14 cellular contexts compared by ENCODE assay signal in the genomic region with DNA sequence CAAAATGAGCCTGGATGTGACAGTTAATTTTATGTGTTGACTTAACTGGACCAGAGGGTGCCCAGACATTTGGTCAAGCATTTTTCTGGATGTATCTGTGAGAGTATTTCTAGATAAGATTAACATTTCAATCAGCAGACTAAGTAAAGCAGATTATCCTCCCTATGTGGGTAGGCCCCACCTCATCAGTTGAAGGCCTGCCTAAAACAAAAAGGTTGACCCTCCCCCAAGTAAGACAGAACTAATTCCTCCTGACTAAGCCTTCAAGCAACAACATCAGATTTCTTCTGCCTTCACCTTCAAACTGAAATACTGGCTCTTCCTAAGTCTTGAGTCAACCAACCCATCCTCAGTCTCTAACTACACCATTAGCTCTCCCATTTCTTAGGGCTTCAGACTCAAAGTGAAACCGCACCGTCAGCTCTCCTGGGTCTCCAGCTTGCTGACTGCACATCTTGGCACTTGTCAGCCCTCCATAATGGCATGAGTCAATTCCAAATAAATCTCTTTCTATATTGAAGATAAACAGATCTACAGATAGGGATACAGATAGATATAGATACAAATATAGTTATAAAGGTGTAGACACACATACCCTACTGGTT. TPM values are rescaled to one million over a fixed set of nuclear protein-coding genes. Genes with fewer than 3 reads are reported as not detected.
DNase-seq lines count a peak whose midpoint lies in the region; ATAC-seq and TF ChIP-seq lines count a peak whose summit lies in the region.
"Had no signal": no experiment of that assay in that cellular context is flagged by ENCODE, and none has a peak within 500 bp of the region (broad histone marks: within the 10 kb centered on the region; RNA-seq: fewer than 3 reads in every experiment).

No MANE protein-coding gene starts in this region.

- H3K36me3 ChIP-seq in KMS-11 (ENCODE audit: insufficient read depth): no peaks in the 10 kb centered on the region
- H3K36me3 ChIP-seq in breast epithelium: no peaks in the 10 kb centered on the region
- H3K36me3 ChIP-seq: sigmoid colon had no signal

- H3K9me3 ChIP-seq in breast epithelium: no peaks in the 10 kb centered on the region
- H3K9me3 ChIP-seq: heart right ventricle, sigmoid colon had no signal

- no peaks in the 10 kb centered on the region for H3K9me3 Mint-ChIP-seq in activated naive CD4-positive, alpha-beta T cell treated with anti-CD3 and anti-CD28 coated beads, Interleukin-2, amount 10 ng/mL, durations not matched to agents 7 days and 5 days
- H3K9me3 Mint-ChIP-seq: GM23338, nephron progenitor cell had no signal

- no peak overlapping the region for H3K4me3 Mint-ChIP-seq in activated naive CD4-positive, alpha-beta T cell treated with anti-CD3 and anti-CD28 coated beads, Interleukin-2, amount 10 ng/mL, durations not matched to agents 7 days and 5 days
- H3K4me3 Mint-ChIP-seq: GM23338, nephron progenitor cell had no signal

- CTCF ChIA-PET in activated naive CD4-positive, alpha-beta T cell treated with anti-CD3 and anti-CD28 coated beads, Interleukin-2, amount 10 ng/mL, durations not matched to agents 7 days and 5 days (lab: Charles Lee): no interaction called here

- no peak for TF ChIP-seq POLR2A in breast epithelium (IDR thresholded peaks at IDR 0.05)

- peak overlapping the region; percentile 67 for H3K4me2 ChIP-seq in KMS-11
- H3K4me2 ChIP-seq: GM23338 had no signal

- H3K27ac ChIP-seq in KMS-11 (peak overlapping the region; percentile 52), breast epithelium (no peak overlapping the region)
- H3K27ac ChIP-seq: heart right ventricle, sigmoid colon had no signal

- peak; percentile 5 for DNase-seq in activated T-cell treated with anti-CD3 and anti-CD28 coated beads for 24 hours (ENCODE audit: low read depth)
- DNase-seq in activated T-cell treated with anti-CD3 and anti-CD28 coated beads for 4 hours: no peak
- DNase-seq in activated naive CD4-positive, alpha-beta T cell treated with anti-CD3 and anti-CD28 coated beads, Interleukin-2, amount 10 ng/mL, durations not matched to agents 7 days and 5 days: peak; percentile 29
- DNase-seq in stimulated activated CD4-positive, alpha-beta T cell treated with anti-CD3 and anti-CD28 coated beads, Interleukin-4, amount 100 ng/mL, for 1 hour: peak; percentile 7
- DNase-seq in breast epithelium (ENCODE audit: low spot score in 2 of 2): no peak
- DNase-seq: DMS153, heart right ventricle, nephron progenitor cell, sigmoid colon, T1000 had no signal

- peaks cover 91% of the 10 kb centered on the region for H3K4me1 ChIP-seq in KMS-11 (ENCODE audit: low read depth, poor library complexity, severe bottlenecking)
- no peaks in the 10 kb centered on the region for H3K4me1 ChIP-seq in breast epithelium

- no peak for TF ChIP-seq CTCF in KMS-11 (conservative IDR thresholded peaks at IDR 0.05; ENCODE audit: low read depth, low read length)
- no peak for TF ChIP-seq CTCF in breast epithelium (IDR thresholded peaks at IDR 0.05)

- H3K4me3 ChIP-seq in KMS-11 (IDR thresholded peaks at IDR 0.05; ENCODE audit: insufficient read depth, low read depth, low read length) (peak overlapping the region; percentile 56), breast epithelium (no peak overlapping the region)
- H3K4me3 ChIP-seq: GM23338, heart right ventricle, sigmoid colon had no signal

- H3K27me3 ChIP-seq in KMS-11 (ENCODE audit: insufficient read depth, low read depth) (no peaks in the 10 kb centered on the region), breast epithelium (no peaks in the 10 kb centered on the region)
- H3K27me3 ChIP-seq: heart right ventricle, sigmoid colon had no signal

- intact Hi-C loops in breast epithelium (cut with DNase I; ENCODE audit: low total_unique reads): no loop called here

- H2AFZ ChIP-seq in KMS-11 (ENCODE audit: low read depth): no peak overlapping the region
- H2AFZ ChIP-seq: GM23338 had no signal

- peaks cover 37% of the 10 kb centered on the region for H3K4me1 Mint-ChIP-seq in activated naive CD4-positive, alpha-beta T cell treated with anti-CD3 and anti-CD28 coated beads, Interleukin-2, amount 10 ng/mL, durations not matched to agents 7 days and 5 days
- H3K4me1 Mint-ChIP-seq: nephron progenitor cell had no signal

- ATAC-seq in HG03175 (IDR thresholded peaks at IDR 0.05; ENCODE audit: unreplicated experiment): no peak
- ATAC-seq in HG03442 (IDR thresholded peaks at IDR 0.05; ENCODE audit: unreplicated experiment): no peak
- ATAC-seq: GM23338 had no signal

- no peaks in the 10 kb centered on the region for H3K27me3 Mint-ChIP-seq in activated naive CD4-positive, alpha-beta T cell treated with anti-CD3 and anti-CD28 coated beads, Interleukin-2, amount 10 ng/mL, durations not matched to agents 7 days and 5 days

- H3K9ac ChIP-seq in KMS-11: no peak overlapping the region

- 0 out of 2 replicates have a peak, but pooled peaks cover 9% of the 10 kb centered on the region for H4K20me1 ChIP-seq in KMS-11 (ENCODE audit: insufficient read depth)

- H3K36me3 Mint-ChIP-seq in activated naive CD4-positive, alpha-beta T cell treated with anti-CD3 and anti-CD28 coated beads, Interleukin-2, amount 10 ng/mL, durations not matched to agents 7 days and 5 days: peaks cover 13% of the 10 kb centered on the region

- H3K79me2 ChIP-seq in KMS-11 (ENCODE audit: insufficient read depth, low read depth): peaks cover 89% of the 10 kb centered on the region

- H3K27ac Mint-ChIP-seq in activated naive CD4-positive, alpha-beta T cell treated with anti-CD3 and anti-CD28 coated beads, Interleukin-2, amount 10 ng/mL, durations not matched to agents 7 days and 5 days: no peak overlapping the region
- H3K27ac Mint-ChIP-seq: GM23338, nephron progenitor cell had no signal

RNA-seq across cellular contexts. Expression of a gene that starts 47.9 kb away (rescaled TPM):
- total RNA-seq in breast epithelium: 10 to 100 TPM; 26.1 to 28.8 (median 26.1) TPM

Comparison
In these comparisons a context has a peak if more than half of its experiments do, and no peak if none do; other contexts are left out.
1. DNase-seq: peak in activated T-cell treated with anti-CD3 and anti-CD28 coated beads for 24 hours (single experiment), activated naive CD4-positive, alpha-beta T cell treated with anti-CD3 and anti-CD28 coated beads, Interleukin-2, amount 10 ng/mL, durations not matched to agents 7 days and 5 days (single experiment) and stimulated activated CD4-positive, alpha-beta T cell treated with anti-CD3 and anti-CD28 coated beads, Interleukin-4, amount 100 ng/mL, for 1 hour (single experiment); none in activated T-cell treated with anti-CD3 and anti-CD28 coated beads for 4 hours (single experiment) and breast epithelium (0 of 2).